8 cellular contexts compared by ENCODE assay signal in genomic region chr17:75205037-75205792, GRCh38. TPM values are rescaled to one million over a fixed set of nuclear protein-coding genes. Genes with fewer than 3 reads are reported as not detected.
DNase-seq lines count a peak whose midpoint lies in the region; ATAC-seq, FAIRE-seq and TF ChIP-seq lines count a peak whose summit lies in the region.

Gene NUP85 (plus strand): TSS chr17:75205679. CDS start chr17:75205762, 83 bp downstream.

- H3K4me3 ChIP-seq in astrocyte of the cerebellum (ENCODE audit: low read depth, low read length) (peak within 1 kb of the TSS; percentile 97), hepatocyte (peak within 1 kb of the TSS; percentile 71), aorta (ENCODE audit: low read length in 2 of 2) (peak within 1 kb of the TSS; percentile 80 to 90)

- no peaks in the 10 kb centered on the region for H3K9me2 ChIP-seq in hepatocyte (replicated peaks; ENCODE audit: insufficient read depth)

- in situ Hi-C loops in astrocyte of the cerebellum (cut with HindIII; ENCODE audit: low sequenced_read_pairs): no loop called here

- WGBS in hepatocyte (ENCODE audit: low lambda C conversion rate, missing lambda C conversion rate): under 1% methylated on average over 53 of the region's 57 CpGs
- 0 to 1% methylated on average over 52 to 57 of the region's 57 CpGs for WGBS in aorta, 2 donors

- H3K4me2 ChIP-seq in hepatocyte: peak within 1 kb of the TSS; percentile 77

- H3K27me3 ChIP-seq in hepatocyte: no peaks in the 10 kb centered on the region
- H3K27me3 ChIP-seq in aorta (ENCODE audit: control insufficient read depth in 1 of 2, insufficient read depth in 2 of 2, low read length in 1 of 2): no peaks in the 10 kb centered on the region

- H3K36me3 ChIP-seq in hepatocyte (replicated peaks; ENCODE audit: insufficient read depth, low read depth) (no peaks in the 10 kb centered on the region), aorta (ENCODE audit: control insufficient read depth in 1 of 2, insufficient read depth in 2 of 2, low read length in 1 of 2) (no peaks in the 10 kb centered on the region)

- peak; percentile 95 for DNase-seq in GM12891 (ENCODE audit: insufficient read length, low spot score)
- peak; percentile 94 to 96 for DNase-seq in NCI-H2081 (lab: John Stamatoyannopoulos, UW)
- DNase-seq in T-helper 9 cell: peak; percentile 90
- DNase-seq in astrocyte of the cerebellum (ENCODE audit: low read depth): peak; percentile 78
- peak; percentile 96 for DNase-seq in hepatocyte (ENCODE audit: low spot score)
- peak; percentile 80 for DNase-seq in renal cortical epithelial cell (ENCODE audit: low read depth)
- DNase-seq in aorta: peak; percentile 96 to 98

- H2AFZ ChIP-seq in hepatocyte: peak within 1 kb of the TSS; percentile 92

- H3K4me1 ChIP-seq in hepatocyte (ENCODE audit: insufficient read depth) (peaks cover 6% of the 10 kb centered on the region), aorta (ENCODE audit: control insufficient read depth in 1 of 2, insufficient read depth in 2 of 2, low read length in 2 of 2) (no peaks in the 10 kb centered on the region)

- TF ChIP-seq CTCF in astrocyte of the cerebellum (IDR thresholded peaks at IDR 0.05; ENCODE audit: low read depth, low read length, missing control alignments) (no peak), hepatocyte (IDR thresholded peaks at IDR 0.05; ENCODE audit: poor library complexity) (no peak)

- intact Hi-C loops in aorta (cut with DNase I): loop anchor here in 1 of 2 donors (2.0 kb wide), 1 partner anchor 90 kb away; no protein-coding TSS in a partner anchor

- TF ChIP-seq POLR2A in GM12891 (IDR thresholded peaks at IDR 0.05; ENCODE audit: low read depth, low read length): peak; percentile 89

- peaks cover 39% of the 10 kb centered on the region for H3K79me2 ChIP-seq in hepatocyte

- H4K20me1 ChIP-seq in hepatocyte (ENCODE audit: insufficient read depth, poor library complexity, severe bottlenecking): no peaks in the 10 kb centered on the region

- ATAC-seq in HG02943 (IDR thresholded peaks at IDR 0.05; ENCODE audit: low read depth, unreplicated experiment) (peak; percentile 63), aorta (ENCODE audit: low FRiP score) (peak; percentile 99)

- H3K27ac ChIP-seq in hepatocyte: peak within 1 kb of the TSS; percentile 99
- H3K27ac ChIP-seq in aorta (ENCODE audit: low read depth in 1 of 2, low read length in 2 of 2): peak within 1 kb of the TSS in 1 of 2 donors; percentile 79

- H3K9me3 ChIP-seq in hepatocyte (ENCODE audit: low read depth) (no peaks in the 10 kb centered on the region), aorta (ENCODE audit: control insufficient read depth, low read length) (no peaks in the 10 kb centered on the region)

- peak; percentile 89 for FAIRE-seq in GM12891 (lab: Jason Lieb, UNC)

TF ChIP-seq in GM12891, 5 proteins besides CTCF, POLR2A, EP300 and RAD21:
- TF ChIP-seq TAF1 (IDR thresholded peaks at IDR 0.05; ENCODE audit: low read depth, low read length) (peak; percentile 71), POLR2AphosphoS5 (IDR thresholded peaks at IDR 0.05; ENCODE audit: low read depth, low read length) (peak; percentile 48), PAX5 (IDR thresholded peaks at IDR 0.05; ENCODE audit: insufficient read depth, low read length, severe bottlenecking) (no peak), POU2F2 (IDR thresholded peaks at IDR 0.05; ENCODE audit: low read depth, low read length) (peak; percentile 15; the same call in 1 of the 2 replicates)

RNA-seq across cellular contexts. Expression of gene NUP85, which starts in this region (rescaled TPM):
- 41.1 TPM for polyA plus RNA-seq in GM12891 (2012; ENCODE audit: low read depth, missing spikeins)
- total RNA-seq in hepatocyte (28.6 and 33.6 TPM in 2 replicates), renal cortical epithelial cell (27.6 and 37.7 TPM in 2 replicates), aorta (10 to 100 TPM; 71.0 to 76.2 TPM)
- polyA plus RNA-seq in hepatocyte (38.8 and 45.5 TPM in 2 replicates), aorta (10 to 100 TPM; 17.2 to 99.5 TPM)
